Comparison of ENCODE assay signal across 1 cellular context in the genomic region with DNA sequence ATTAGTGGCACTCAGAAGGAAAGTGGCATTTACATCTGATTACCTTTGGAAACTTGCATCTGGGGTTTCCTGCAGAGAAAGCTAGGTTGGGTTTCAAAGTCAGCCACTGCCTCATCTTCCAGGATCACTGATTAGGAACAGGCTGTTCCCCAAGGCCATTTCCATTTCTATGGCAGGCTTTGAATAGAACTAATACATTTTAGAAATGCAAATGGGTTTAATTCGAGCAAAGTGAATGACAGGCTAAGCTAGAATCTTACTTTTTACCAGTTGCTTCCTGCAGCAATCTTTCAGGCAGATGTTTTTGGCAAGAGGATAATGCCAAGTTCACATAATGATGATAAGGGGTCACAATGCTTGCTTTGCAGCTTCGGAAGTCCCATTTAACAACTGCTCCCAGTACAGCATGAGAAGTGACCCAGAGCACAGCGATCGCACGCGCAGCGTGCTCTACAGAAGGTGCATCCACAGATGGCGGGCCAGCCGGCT.
TF ChIP-seq lines count a peak whose summit lies in the region.

No MANE protein-coding gene starts in this region.

TF ChIP-seq in SK-N-SH, 30 proteins besides CTCF, POLR2A, EP300 and RAD21 (continued from another document):
- no peak for TF ChIP-seq GABPA (IDR thresholded peaks at IDR 0.05; ENCODE audit: low read depth)
- peak; percentile 85 for TF ChIP-seq MXI1 (IDR thresholded peaks at IDR 0.05; ENCODE audit: low read depth, low read length)
- TF ChIP-seq, protein P1, sequence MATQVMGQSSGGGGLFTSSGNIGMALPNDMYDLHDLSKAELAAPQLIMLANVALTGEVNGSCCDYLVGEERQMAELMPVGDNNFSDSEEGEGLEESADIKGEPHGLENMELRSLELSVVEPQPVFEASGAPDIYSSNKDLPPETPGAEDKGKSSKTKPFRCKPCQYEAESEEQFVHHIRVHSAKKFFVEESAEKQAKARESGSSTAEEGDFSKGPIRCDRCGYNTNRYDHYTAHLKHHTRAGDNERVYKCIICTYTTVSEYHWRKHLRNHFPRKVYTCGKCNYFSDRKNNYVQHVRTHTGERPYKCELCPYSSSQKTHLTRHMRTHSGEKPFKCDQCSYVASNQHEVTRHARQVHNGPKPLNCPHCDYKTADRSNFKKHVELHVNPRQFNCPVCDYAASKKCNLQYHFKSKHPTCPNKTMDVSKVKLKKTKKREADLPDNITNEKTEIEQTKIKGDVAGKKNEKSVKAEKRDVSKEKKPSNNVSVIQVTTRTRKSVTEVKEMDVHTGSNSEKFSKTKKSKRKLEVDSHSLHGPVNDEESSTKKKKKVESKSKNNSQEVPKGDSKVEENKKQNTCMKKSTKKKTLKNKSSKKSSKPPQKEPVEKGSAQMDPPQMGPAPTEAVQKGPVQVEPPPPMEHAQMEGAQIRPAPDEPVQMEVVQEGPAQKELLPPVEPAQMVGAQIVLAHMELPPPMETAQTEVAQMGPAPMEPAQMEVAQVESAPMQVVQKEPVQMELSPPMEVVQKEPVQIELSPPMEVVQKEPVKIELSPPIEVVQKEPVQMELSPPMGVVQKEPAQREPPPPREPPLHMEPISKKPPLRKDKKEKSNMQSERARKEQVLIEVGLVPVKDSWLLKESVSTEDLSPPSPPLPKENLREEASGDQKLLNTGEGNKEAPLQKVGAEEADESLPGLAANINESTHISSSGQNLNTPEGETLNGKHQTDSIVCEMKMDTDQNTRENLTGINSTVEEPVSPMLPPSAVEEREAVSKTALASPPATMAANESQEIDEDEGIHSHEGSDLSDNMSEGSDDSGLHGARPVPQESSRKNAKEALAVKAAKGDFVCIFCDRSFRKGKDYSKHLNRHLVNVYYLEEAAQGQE (IDR thresholded peaks at IDR 0.05; ENCODE audit: low read depth, low read length) = no peak
- TF ChIP-seq, protein P2, sequence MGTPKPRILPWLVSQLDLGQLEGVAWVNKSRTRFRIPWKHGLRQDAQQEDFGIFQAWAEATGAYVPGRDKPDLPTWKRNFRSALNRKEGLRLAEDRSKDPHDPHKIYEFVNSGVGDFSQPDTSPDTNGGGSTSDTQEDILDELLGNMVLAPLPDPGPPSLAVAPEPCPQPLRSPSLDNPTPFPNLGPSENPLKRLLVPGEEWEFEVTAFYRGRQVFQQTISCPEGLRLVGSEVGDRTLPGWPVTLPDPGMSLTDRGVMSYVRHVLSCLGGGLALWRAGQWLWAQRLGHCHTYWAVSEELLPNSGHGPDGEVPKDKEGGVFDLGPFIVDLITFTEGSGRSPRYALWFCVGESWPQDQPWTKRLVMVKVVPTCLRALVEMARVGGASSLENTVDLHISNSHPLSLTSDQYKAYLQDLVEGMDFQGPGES (IDR thresholded peaks at IDR 0.05; ENCODE audit: low read depth, low read length) = no peak
- TF ChIP-seq RXRA (IDR thresholded peaks at IDR 0.05; ENCODE audit: borderline replicate concordance, low read depth) = no peak
- no peak; the same call in none of the 2 replicates for TF ChIP-seq TCF12 (IDR thresholded peaks at IDR 0.05)
- TF ChIP-seq, protein P3, sequence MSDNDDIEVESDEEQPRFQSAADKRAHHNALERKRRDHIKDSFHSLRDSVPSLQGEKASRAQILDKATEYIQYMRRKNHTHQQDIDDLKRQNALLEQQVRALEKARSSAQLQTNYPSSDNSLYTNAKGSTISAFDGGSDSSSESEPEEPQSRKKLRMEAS (IDR thresholded peaks at IDR 0.05; ENCODE audit: low read depth) = no peak
- TF ChIP-seq FOSL2 (IDR thresholded peaks at IDR 0.05; ENCODE audit: borderline replicate concordance, low read depth) = no peak
- TF ChIP-seq TAF1 (IDR thresholded peaks at IDR 0.05; ENCODE audit: borderline replicate concordance, low read depth, low read length) = no peak
- TF ChIP-seq, protein P4, sequence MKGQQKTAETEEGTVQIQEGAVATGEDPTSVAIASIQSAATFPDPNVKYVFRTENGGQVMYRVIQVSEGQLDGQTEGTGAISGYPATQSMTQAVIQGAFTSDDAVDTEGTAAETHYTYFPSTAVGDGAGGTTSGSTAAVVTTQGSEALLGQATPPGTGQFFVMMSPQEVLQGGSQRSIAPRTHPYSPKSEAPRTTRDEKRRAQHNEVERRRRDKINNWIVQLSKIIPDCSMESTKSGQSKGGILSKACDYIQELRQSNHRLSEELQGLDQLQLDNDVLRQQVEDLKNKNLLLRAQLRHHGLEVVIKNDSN (IDR thresholded peaks at IDR 0.05; ENCODE audit: borderline replicate concordance, low read depth) = no peak
- TF ChIP-seq TEAD4 (IDR thresholded peaks at IDR 0.05; ENCODE audit: borderline replicate concordance, insufficient read depth) = no peak
